ENCODE assay signal across 8 cellular contexts in the genomic region with DNA sequence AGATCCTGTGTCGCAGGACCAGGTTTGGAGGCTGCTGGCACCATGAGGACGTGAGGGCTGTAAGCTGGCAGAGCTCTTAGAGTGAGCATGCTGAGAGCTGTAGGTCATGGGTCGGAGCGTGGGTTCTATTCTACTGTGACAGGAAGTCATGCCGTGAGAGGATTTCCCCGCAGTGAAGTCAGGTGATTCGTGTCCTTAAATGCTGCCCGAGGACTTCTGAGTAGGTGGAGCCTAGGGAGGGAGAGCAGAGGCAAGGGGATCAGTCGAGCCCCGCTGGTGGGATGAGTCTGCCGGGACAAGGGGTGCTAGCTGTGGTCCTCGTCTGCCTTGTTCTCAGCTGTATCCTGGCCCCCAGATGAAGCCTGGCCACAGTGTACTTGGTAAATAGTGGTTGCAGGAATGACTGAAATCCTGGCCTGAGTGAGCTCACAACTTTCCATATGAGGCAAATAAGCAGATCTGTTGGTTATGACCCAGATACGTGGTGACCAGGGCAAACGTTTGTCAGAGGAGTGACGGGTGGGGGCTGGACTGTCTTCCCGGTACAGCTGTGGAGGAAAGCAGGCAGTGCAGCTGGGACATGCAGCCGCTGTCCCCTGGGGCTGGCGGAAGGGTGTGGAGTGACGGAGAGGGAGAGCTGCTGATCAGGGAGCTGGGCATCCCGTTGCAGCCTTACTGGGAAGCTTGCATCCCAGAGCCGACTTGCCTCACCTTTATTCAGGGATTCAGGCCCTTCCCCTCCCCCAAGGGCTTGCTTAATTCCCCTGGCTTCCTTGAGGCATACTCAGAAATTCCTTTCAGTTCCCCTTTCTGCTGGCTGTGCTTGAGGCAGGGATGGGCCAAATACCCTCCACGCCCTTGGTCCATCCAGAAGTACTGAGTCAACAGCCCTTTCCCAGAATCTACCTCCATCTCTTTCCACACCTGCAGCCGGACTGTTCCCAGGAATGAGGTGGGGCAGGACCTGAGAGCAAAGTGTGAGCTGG.
DNase-seq lines count a peak whose midpoint lies in the region; ATAC-seq and TF ChIP-seq lines count a peak whose summit lies in the region.

No MANE protein-coding gene starts in this region.

- no peaks in the 10 kb centered on the region for H3K27me3 ChIP-seq in HUES48 (ENCODE audit: control insufficient read depth, insufficient read depth, low read length)
- H3K27me3 ChIP-seq in esophagus squamous epithelium: no peaks in the 10 kb centered on the region
- H3K27me3 ChIP-seq in neutrophil: no peaks in the 10 kb centered on the region
- H3K27me3 ChIP-seq in upper lobe of right lung: no peaks in the 10 kb centered on the region

- H3K36me3 Mint-ChIP-seq in activated CD4-positive, alpha-beta memory T cell treated with anti-CD3 and anti-CD28 coated beads for 36 hours: no peaks in the 10 kb centered on the region

- H3K9ac ChIP-seq in HUES48 (ENCODE audit: low read depth, low read length): no peak overlapping the region

- 8 to 14% methylated on average over 14 to 16 of the region's 23 CpGs for WGBS in esophagus squamous epithelium, 2 donors

- H3K27me3 Mint-ChIP-seq in activated CD4-positive, alpha-beta memory T cell treated with anti-CD3 and anti-CD28 coated beads for 36 hours: no peaks in the 10 kb centered on the region

- H3K9me3 ChIP-seq in HUES48 (ENCODE audit: control insufficient read depth, insufficient read depth, low read length) (no peaks in the 10 kb centered on the region), esophagus squamous epithelium (no peaks in the 10 kb centered on the region), neutrophil (no peaks in the 10 kb centered on the region), upper lobe of right lung (no peaks in the 10 kb centered on the region)

- peak overlapping the region; percentile 57 for H3K4me3 Mint-ChIP-seq in activated CD4-positive, alpha-beta memory T cell treated with anti-CD3 and anti-CD28 coated beads for 36 hours

- peaks cover 28% of the 10 kb centered on the region for H3K4me1 Mint-ChIP-seq in activated CD4-positive, alpha-beta memory T cell treated with anti-CD3 and anti-CD28 coated beads for 36 hours (ENCODE audit: low read depth)

- peak overlapping the region; percentile 80 for H3K27ac Mint-ChIP-seq in activated CD4-positive, alpha-beta memory T cell treated with anti-CD3 and anti-CD28 coated beads for 36 hours

- H3K27ac ChIP-seq in HUES48 (ENCODE audit: low read depth, low read length): peak overlapping the region; percentile 5
- peak overlapping the region; percentile 79 to 92 (median 88) for H3K27ac ChIP-seq in esophagus squamous epithelium
- peak overlapping the region; percentile 74 for H3K27ac ChIP-seq in neutrophil
- peak overlapping the region; percentile 83 for H3K27ac ChIP-seq in upper lobe of right lung

- H3K9me3 Mint-ChIP-seq in activated CD4-positive, alpha-beta memory T cell treated with anti-CD3 and anti-CD28 coated beads for 36 hours: no peaks in the 10 kb centered on the region

- TF ChIP-seq POLR2A in esophagus squamous epithelium (IDR thresholded peaks at IDR 0.05): peak in 2 of 4 donors; percentile 10 to 34

- POLR2A ChIA-PET in activated CD4-positive, alpha-beta memory T cell treated with anti-CD3 and anti-CD28 coated beads for 36 hours (lab: Charles Lee): no interaction called here

- TF ChIP-seq CTCF in esophagus squamous epithelium (IDR thresholded peaks at IDR 0.05) (peak in 1 of 6 experiments; percentile 15), neutrophil (IDR thresholded peaks at IDR 0.05) (no peak), upper lobe of right lung (IDR thresholded peaks at IDR 0.05) (no peak)

- ATAC-seq in GM21390 (IDR thresholded peaks at IDR 0.05; ENCODE audit: unreplicated experiment): peak; percentile 80
- ATAC-seq in upper lobe of right lung: peak; percentile 88

- intact Hi-C loops in activated CD4-positive, alpha-beta memory T cell treated with anti-CD3 and anti-CD28 coated beads for 36 hours (cut with micrococcal nuclease): loop anchor here (1.0 to 10.0 kb wide), 7 partner anchors 20 to 230 kb away; no protein-coding TSS in a partner anchor
- intact Hi-C loops in esophagus squamous epithelium (cut with DNase I): no loop called here
- intact Hi-C loops in upper lobe of right lung (cut with DNase I): no loop called here

- H3K4me1 ChIP-seq in HUES48 (ENCODE audit: control insufficient read depth, insufficient read depth, low read length) (peaks cover 13% of the 10 kb centered on the region), esophagus squamous epithelium (peaks cover 26 to 34% (median 27%) of the 10 kb centered on the region in 3 donors), neutrophil (ENCODE audit: control insufficient read depth in 1 of 2, insufficient read depth in 1 of 2, low read depth in 1 of 2, low read length in 1 of 2) (peaks cover 34 to 36% of the 10 kb centered on the region in 2 experiments), upper lobe of right lung (peaks cover 25% of the 10 kb centered on the region)

- H3K4me3 ChIP-seq in HUES48 (ENCODE audit: low read depth, low read length) (no peak overlapping the region), esophagus squamous epithelium (peak overlapping the region in 3 of 4 donors; percentile 11 to 52 (median 12)), neutrophil (ENCODE audit: low read depth in 1 of 2, low read length in 1 of 2) (peak overlapping the region; percentile 19 to 44), upper lobe of right lung (peak overlapping the region; percentile 12)

- DNase-seq in COLO668 (lab: John Stamatoyannopoulos, UW; ENCODE audit: unreplicated experiment): peak; percentile 10
- peak; percentile 82 for DNase-seq in activated CD4-positive, alpha-beta memory T cell treated with anti-CD3 and anti-CD28 coated beads for 36 hours
- peak; percentile 48 for DNase-seq in esophagus squamous epithelium (lab: John Stamatoyannopoulos, UW)
- peak; percentile 84 for DNase-seq in upper lobe of right lung
- DNase-seq in glomerular visceral epithelial cell (ENCODE audit: extremely low spot score): no peak

- H3K36me3 ChIP-seq in HUES48 (ENCODE audit: control insufficient read depth, insufficient read depth, low read length) (no peaks in the 10 kb centered on the region), esophagus squamous epithelium (no peaks in the 10 kb centered on the region), neutrophil (no peaks in the 10 kb centered on the region), upper lobe of right lung (no peaks in the 10 kb centered on the region)

- CTCF ChIA-PET in activated CD4-positive, alpha-beta memory T cell treated with anti-CD3 and anti-CD28 coated beads for 36 hours (lab: Charles Lee): interaction anchor here (1.1 to 1.3 kb wide), 2 partner anchors 98 to 251 kb away, joined by 3 to 4 read pairs; a partner anchor contains a TSS

Comparison
In these comparisons a context has a peak if more than half of its experiments do, and no peak if none do; other contexts are left out.
1. H3K27ac ChIP-seq: peak in every context shown above with its lines; median percentile 88 in esophagus squamous epithelium; 83 in upper lobe of right lung; 74 in neutrophil; 5 in HUES48.